ENCODE assay signal across 11 cellular contexts in the genomic region with DNA sequence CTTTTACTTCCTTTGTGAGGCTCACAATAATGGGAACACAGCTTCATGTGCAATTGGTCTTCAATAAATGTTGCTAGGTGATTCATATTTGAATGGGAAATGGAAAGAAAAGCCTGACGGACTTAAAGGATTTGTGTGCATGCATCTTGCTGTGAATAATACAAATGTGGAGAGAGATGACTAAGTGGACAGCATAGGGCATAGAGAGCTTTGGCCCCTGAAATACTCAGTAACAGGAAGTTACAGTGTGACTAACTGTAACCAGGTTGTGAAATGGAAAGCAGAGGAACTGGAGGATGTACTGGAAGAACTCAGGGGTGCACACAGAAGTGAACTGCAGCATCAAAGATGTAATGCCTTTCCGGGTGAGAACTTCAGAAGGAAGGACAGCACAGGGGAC.
DNase-seq lines count a peak whose midpoint lies in the region; ATAC-seq and TF ChIP-seq lines count a peak whose summit lies in the region.
"Had no signal": no experiment of that assay in that cellular context is flagged by ENCODE, and none has a peak within 500 bp of the region (broad histone marks: within the 10 kb centered on the region; RNA-seq: fewer than 3 reads in every experiment).

No MANE protein-coding gene starts in this region.

- H3K27ac ChIP-seq in SK-N-SH (ENCODE audit: low read depth in 2 of 2, low read length in 1 of 2): peak overlapping the region; percentile 40 to 86
- H3K27ac ChIP-seq: C4-2B had no signal

- no peaks in the 10 kb centered on the region for H3K27me3 ChIP-seq in SK-N-SH (ENCODE audit: insufficient read depth)

- peaks cover 0 to 3% of the 10 kb centered on the region in 2 experiments for H3K36me3 ChIP-seq in SK-N-SH (replicated peaks in 1 of 2; ENCODE audit: control insufficient read depth in 1 of 2, insufficient read depth in 2 of 2, low read length in 1 of 2)

- peak overlapping the region; percentile 17 for H3K27ac Mint-ChIP-seq in activated CD4-positive, alpha-beta T cell treated with anti-CD3 and anti-CD28 coated beads, Interleukin-2, amount 10 ng/mL, durations not matched to agents 24 days and 14 days
- H3K27ac Mint-ChIP-seq: IgD-negative memory B cell had no signal

- 18% methylated on average over 2 of the region's 2 CpGs for WGBS in SK-N-SH (ENCODE audit: low lambda C conversion rate)

- no peak for DNase-seq in activated CD4-positive, alpha-beta T cell treated with anti-CD3 and anti-CD28 coated beads, Interleukin-2, amount 10 ng/mL, durations not matched to agents 24 days and 14 days
- DNase-seq in activated CD4-positive, alpha-beta T cell treated with anti-CD3 and anti-CD28 coated beads, Interleukin-2, amount 50 U/mL, for 1 hour: no peak
- DNase-seq in SK-N-SH: no peak
- peak; percentile 71 for DNase-seq in fibroblast of villous mesenchyme (ENCODE audit: low read depth)
- no peak for DNase-seq in stimulated activated naive CD8-positive, alpha-beta T cell treated with anti-CD3 and anti-CD28 coated beads, Interleukin-15, Interleukin-2, amounts not matched to agents 100 U/mL and 50 U/mL, for 24 hours
- no peak for DNase-seq in inferior parietal cortex (ENCODE audit: extremely low spot score)
- DNase-seq in GM19240 (ENCODE audit: insufficient read length, low spot score): no peak
- DNase-seq: effector CD8-positive, alpha-beta T cell had no signal

- H4K20me1 ChIP-seq in SK-N-SH (ENCODE audit: insufficient read depth): no peaks in the 10 kb centered on the region

- H3K4me1 Mint-ChIP-seq in activated CD4-positive, alpha-beta T cell treated with anti-CD3 and anti-CD28 coated beads, Interleukin-2, amount 10 ng/mL, durations not matched to agents 24 days and 14 days: peaks cover 8% of the 10 kb centered on the region

- peaks cover 14% of the 10 kb centered on the region for H3F3A ChIP-seq in SK-N-SH (replicated peaks; ENCODE audit: insufficient read depth)

- no peaks in the 10 kb centered on the region for H3K36me3 Mint-ChIP-seq in activated CD4-positive, alpha-beta T cell treated with anti-CD3 and anti-CD28 coated beads, Interleukin-2, amount 10 ng/mL, durations not matched to agents 24 days and 14 days (ENCODE audit: low read depth)
- H3K36me3 Mint-ChIP-seq: IgD-negative memory B cell had no signal

- no peaks in the 10 kb centered on the region for H3K9me3 ChIP-seq in SK-N-SH

- no peaks in the 10 kb centered on the region for H3K9me2 ChIP-seq in SK-N-SH

- no peaks in the 10 kb centered on the region; the same call in 1 of the 2 replicates for H3K79me2 ChIP-seq in SK-N-SH (ENCODE audit: insufficient read depth)

- TF ChIP-seq EP300 in SK-N-SH (IDR thresholded peaks at IDR 0.05; ENCODE audit: borderline replicate concordance in 1 of 2, low read depth in 1 of 2, low read length in 1 of 2): peak in 1 of 2 experiments; percentile 37; a peak in 1 of 4 replicates

- H3K9ac ChIP-seq in SK-N-SH: peak overlapping the region; percentile 48; the same call in 1 of the 2 replicates

- no peaks in the 10 kb centered on the region for H3K9me3 Mint-ChIP-seq in activated CD4-positive, alpha-beta T cell treated with anti-CD3 and anti-CD28 coated beads, Interleukin-2, amount 10 ng/mL, durations not matched to agents 24 days and 14 days

- H3K4me2 ChIP-seq in SK-N-SH: peak overlapping the region; percentile 62

- peaks cover 8% of the 10 kb centered on the region for H3K27me3 Mint-ChIP-seq in activated CD4-positive, alpha-beta T cell treated with anti-CD3 and anti-CD28 coated beads, Interleukin-2, amount 10 ng/mL, durations not matched to agents 24 days and 14 days

- CTCF ChIA-PET in SK-N-SH (lab: Yijun Ruan, JAX): interaction anchor here (0.7 to 1.0 kb wide), 2 partner anchors 9 to 367 kb away, joined by 3 read pairs; no protein-coding TSS in a partner anchor

- TF ChIP-seq RAD21 in SK-N-SH (IDR thresholded peaks at IDR 0.05; ENCODE audit: low read length): no peak

- H3K4me3 ChIP-seq in SK-N-SH (ENCODE audit: low read depth in 2 of 2, low read length in 1 of 2): peak overlapping the region in 1 of 2 experiments; percentile 32; a peak in 1 of 4 replicates
- no peak overlapping the region for H3K4me3 ChIP-seq in fibroblast of villous mesenchyme (ENCODE audit: low read depth, low read length)

- intact Hi-C loops in activated CD4-positive, alpha-beta T cell treated with anti-CD3 and anti-CD28 coated beads, Interleukin-2, amount 10 ng/mL, durations not matched to agents 24 days and 14 days (cut with micrococcal nuclease): loop anchor here (2.0 kb wide), 1 partner anchor 79 kb away; no protein-coding TSS in a partner anchor

- TF ChIP-seq CTCF in SK-N-SH (IDR thresholded peaks at IDR 0.05): no peak
- TF ChIP-seq CTCF in fibroblast of villous mesenchyme (IDR thresholded peaks at IDR 0.05; ENCODE audit: insufficient read depth, low read depth, low read length): no peak

- peaks cover 9 to 27% of the 10 kb centered on the region in 2 experiments for H3K4me1 ChIP-seq in SK-N-SH (ENCODE audit: control insufficient read depth in 1 of 2, insufficient read depth in 2 of 2, low read depth in 1 of 2, low read length in 1 of 2)

- H2AFZ ChIP-seq in SK-N-SH (ENCODE audit: low read depth): peak overlapping the region; percentile 73

- POLR2A ChIA-PET in SK-N-SH (lab: Yijun Ruan, JAX): interaction anchor here (0.8 kb wide), 1 partner anchor 16 kb away, joined by 3 read pairs; no protein-coding TSS in a partner anchor

- ATAC-seq in stimulated activated naive CD8-positive, alpha-beta T cell treated with anti-CD3 and anti-CD28 coated beads, Interleukin-15, Interleukin-2, amounts not matched to agents 100 U/mL and 50 U/mL, for 24 hours: peak; percentile 82
- ATAC-seq in GM21737 (IDR thresholded peaks at IDR 0.05; ENCODE audit: unreplicated experiment): no peak

- H3K4me3 Mint-ChIP-seq in activated CD4-positive, alpha-beta T cell treated with anti-CD3 and anti-CD28 coated beads, Interleukin-2, amount 10 ng/mL, durations not matched to agents 24 days and 14 days: no peak overlapping the region
- H3K4me3 Mint-ChIP-seq: IgD-negative memory B cell had no signal

TF ChIP-seq in SK-N-SH, 30 proteins besides CTCF, POLR2A, EP300 and RAD21:
- TF ChIP-seq SIN3A (IDR thresholded peaks at IDR 0.05; ENCODE audit: borderline replicate concordance, low read depth, low read length): no peak
- TF ChIP-seq, protein P1, sequence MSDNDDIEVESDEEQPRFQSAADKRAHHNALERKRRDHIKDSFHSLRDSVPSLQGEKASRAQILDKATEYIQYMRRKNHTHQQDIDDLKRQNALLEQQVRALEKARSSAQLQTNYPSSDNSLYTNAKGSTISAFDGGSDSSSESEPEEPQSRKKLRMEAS (IDR thresholded peaks at IDR 0.05; ENCODE audit: low read depth): 0 out of 2 replicates have a peak, but pooled peaks have one; percentile 43
- TF ChIP-seq RXRA (IDR thresholded peaks at IDR 0.05; ENCODE audit: borderline replicate concordance, low read depth): peak; percentile 26; the same call in 1 of the 2 replicates
- peak; percentile 65 for TF ChIP-seq JUND (IDR thresholded peaks at IDR 0.05)
- TF ChIP-seq FOSL2 (IDR thresholded peaks at IDR 0.05; ENCODE audit: borderline replicate concordance, low read depth): peak; percentile 76
- TF ChIP-seq FOXM1 (IDR thresholded peaks at IDR 0.05; ENCODE audit: low read depth): no peak
- peak; percentile 75 for TF ChIP-seq TCF12 (IDR thresholded peaks at IDR 0.05)
- TF ChIP-seq, protein P2, sequence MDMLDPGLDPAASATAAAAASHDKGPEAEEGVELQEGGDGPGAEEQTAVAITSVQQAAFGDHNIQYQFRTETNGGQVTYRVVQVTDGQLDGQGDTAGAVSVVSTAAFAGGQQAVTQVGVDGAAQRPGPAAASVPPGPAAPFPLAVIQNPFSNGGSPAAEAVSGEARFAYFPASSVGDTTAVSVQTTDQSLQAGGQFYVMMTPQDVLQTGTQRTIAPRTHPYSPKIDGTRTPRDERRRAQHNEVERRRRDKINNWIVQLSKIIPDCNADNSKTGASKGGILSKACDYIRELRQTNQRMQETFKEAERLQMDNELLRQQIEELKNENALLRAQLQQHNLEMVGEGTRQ (IDR thresholded peaks at IDR 0.05; ENCODE audit: borderline replicate concordance, low read depth, low read length): no peak
- TF ChIP-seq ELF1 (IDR thresholded peaks at IDR 0.05): peak; percentile 39; the same call in 1 of the 2 replicates
- peak; percentile 40; the same call in 1 of the 2 replicates for TF ChIP-seq POLR2AphosphoS5 (IDR thresholded peaks at IDR 0.05; ENCODE audit: low read depth, low read length)
- TF ChIP-seq SMC3 (IDR thresholded peaks at IDR 0.05; ENCODE audit: low read depth, low read length): no peak
- no peak for TF ChIP-seq GATA2 (CRISPR knock-in tag; IDR thresholded peaks at IDR 0.05)
- TF ChIP-seq, protein P3, sequence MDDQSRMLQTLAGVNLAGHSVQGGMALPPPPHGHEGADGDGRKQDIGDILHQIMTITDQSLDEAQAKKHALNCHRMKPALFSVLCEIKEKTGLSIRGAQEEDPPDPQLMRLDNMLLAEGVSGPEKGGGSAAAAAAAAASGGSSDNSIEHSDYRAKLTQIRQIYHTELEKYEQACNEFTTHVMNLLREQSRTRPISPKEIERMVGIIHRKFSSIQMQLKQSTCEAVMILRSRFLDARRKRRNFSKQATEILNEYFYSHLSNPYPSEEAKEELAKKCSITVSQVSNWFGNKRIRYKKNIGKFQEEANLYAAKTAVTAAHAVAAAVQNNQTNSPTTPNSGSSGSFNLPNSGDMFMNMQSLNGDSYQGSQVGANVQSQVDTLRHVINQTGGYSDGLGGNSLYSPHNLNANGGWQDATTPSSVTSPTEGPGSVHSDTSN (IDR thresholded peaks at IDR 0.05): peak; percentile 59
TF ChIP-seq in SK-N-SH: peak in this region for 8.
